ENCODE assay signal across 22 cellular contexts in genomic region chr1:236691348-236691747, GRCh38. TPM values are rescaled to one million over a fixed set of nuclear protein-coding genes. Genes with fewer than 3 reads are reported as not detected.
"Had no signal": no experiment of that assay in that cellular context is flagged by ENCODE, and none has a peak within 500 bp of the region (broad histone marks: within the 10 kb centered on the region; RNA-seq: fewer than 3 reads in every experiment).

No MANE protein-coding gene starts in this region.

- H3K27me3 ChIP-seq: ovary, tibial artery had no signal

- H3K9me3 ChIP-seq: mucosa of descending colon, ovary, spleen, suprapubic skin, thoracic aorta, tibial artery, upper lobe of right lung had no signal

- ATAC-seq: left lobe of liver; mucosa of descending colon; naive thymus-derived CD4-positive, alpha-beta T cell; natural killer cell treated with Interleukin-12 subunit alpha and Interleukin-12 subunit beta and Interleukin-15 and Interleukin-18, amount 100 ng/mL, for 72 hours; sciatic nerve; stimulated activated effector memory CD8-positive, alpha-beta T cell treated with anti-CD3 and anti-CD28 coated beads, Interleukin-12 subunit alpha, Interleukin-12 subunit beta, amount 100 ng/mL, for 72 hours; upper lobe of right lung had no signal

- H3K4me3 ChIP-seq: hepatocyte, lung, mucosa of descending colon, ovary, spleen, suprapubic skin, thoracic aorta, tibial artery, upper lobe of right lung had no signal

- H3K27ac ChIP-seq: hepatocyte, ovary, spleen, suprapubic skin, thoracic aorta, tibial artery, upper lobe of right lung had no signal

- H3K36me3 ChIP-seq: ovary, spleen, suprapubic skin, thoracic aorta, tibial artery, upper lobe of right lung had no signal

- DNase-seq: head of caudate nucleus; islet precursor cell; mesendoderm; mucosa of descending colon; naive thymus-derived CD4-positive, alpha-beta T cell; ovary; retina; small intestine; spleen; stimulated activated CD4-positive, alpha-beta T cell treated with anti-CD3 and anti-CD28 coated beads, Interleukin-4, amount 100 ng/mL, for 24 hours; stimulated activated naive CD4-positive, alpha-beta T cell; tibial artery; trophoblast cell; upper lobe of right lung had no signal

RNA-seq across cellular contexts. Expression of gene ACTN2, which starts 5.0 kb away (rescaled TPM):
- total RNA-seq: left lobe of liver; naive thymus-derived CD4-positive, alpha-beta T cell had no signal
- polyA plus RNA-seq: naive thymus-derived CD4-positive, alpha-beta T cell had no signal
